In genomic region chr5:55172051-55172899, GRCh38 we compare ENCODE assay signal across 8 cellular contexts. TPM values are rescaled to one million over a fixed set of nuclear protein-coding genes. Genes with fewer than 3 reads are reported as not detected.
A peak's percentile ranks its signal among the peaks of the same experiment; 100 is the strongest.
DNase-seq lines count a peak whose midpoint lies in the region; FAIRE-seq and TF ChIP-seq lines count a peak whose summit lies in the region.

No MANE protein-coding gene starts in this region.

- WGBS in transverse colon (ENCODE audit: low coverage in 1 of 2), 2 donors, result 4 to 7% methylated on average over 13 to 15 of the region's 15 CpGs

- no peak overlapping the region for H3K27ac Mint-ChIP-seq in activated T-helper 1 cell treated with anti-CD3 and anti-CD28 coated beads, Interleukin-12 subunit alpha, Interleukin-12 subunit beta, Interleukin-2, Interleukin-4 antibody, amounts not matched to agents 30 ng/mL and 10 ng/mL and 1 ng/mL, durations not matched to agents 14 hours and 24 hours and 36 hours

- FAIRE-seq in H54 (lab: Jason Lieb, UNC), result peak; percentile 86

- H3K9me3 ChIP-seq in ES-I3 (ENCODE audit: control insufficient read depth, insufficient read depth, low read length), result no peaks in the 10 kb centered on the region
- no peaks in the 10 kb centered on the region for H3K9me3 ChIP-seq in Peyer's patch
- H3K9me3 ChIP-seq in neuron (ENCODE audit: low read length), result no peaks in the 10 kb centered on the region
- H3K9me3 ChIP-seq in transverse colon, result no peaks in the 10 kb centered on the region

- H3K4me3 ChIP-seq in Peyer's patch (peak overlapping the region; percentile 33 to 55 (median 50)), fibroblast of pulmonary artery (replicated peaks; ENCODE audit: low read depth, low read length) (peak overlapping the region; percentile 55), neuron (ENCODE audit: low read length) (peak overlapping the region; percentile 57), transverse colon (peak overlapping the region in 3 of 4 donors; percentile 35 to 56 (median 42))

- H3K4me1 ChIP-seq in ES-I3 (ENCODE audit: insufficient read depth, low read length) (no peaks in the 10 kb centered on the region), Peyer's patch (peaks cover 0 to 30% (median 12%) of the 10 kb centered on the region in 4 donors), neuron (ENCODE audit: insufficient read depth, low read length) (peaks cover 22% of the 10 kb centered on the region), transverse colon (peaks cover 9 to 32% (median 28%) of the 10 kb centered on the region in 4 donors)

- H3K36me3 ChIP-seq in ES-I3 (ENCODE audit: insufficient read depth, low read length), result no peaks in the 10 kb centered on the region; the same call in 1 of the 2 replicates
- H3K36me3 ChIP-seq in Peyer's patch, result no peaks in the 10 kb centered on the region
- no peaks in the 10 kb centered on the region for H3K36me3 ChIP-seq in neuron (ENCODE audit: insufficient read depth, low read length)
- H3K36me3 ChIP-seq in transverse colon, result no peaks in the 10 kb centered on the region

- peak overlapping the region; percentile 41; the same call in 1 of the 2 replicates for H3K9ac ChIP-seq in ES-I3 (ENCODE audit: low read depth, low read length)

- DNase-seq in H54 (ENCODE audit: insufficient read length, low spot score) (peak; percentile 55), LHCN-M2 (ENCODE audit: low read depth) (peak; percentile 84), Peyer's patch (peak in 2 of 3 donors; percentile 38 to 69), fibroblast of pulmonary artery (ENCODE audit: low read depth) (peak; percentile 86), transverse colon (peak; percentile 50)
- DNase-seq in activated T-helper 1 cell treated with anti-CD3 and anti-CD28 coated beads, Interleukin-12 subunit alpha, Interleukin-12 subunit beta, Interleukin-2, Interleukin-4 antibody, amounts not matched to agents 30 ng/mL and 10 ng/mL and 1 ng/mL, durations not matched to agents 14 hours and 24 hours and 36 hours (ENCODE audit: low spot score), result peak; percentile 61

- H3K4me1 Mint-ChIP-seq in activated T-helper 1 cell treated with anti-CD3 and anti-CD28 coated beads, Interleukin-12 subunit alpha, Interleukin-12 subunit beta, Interleukin-2, Interleukin-4 antibody, amounts not matched to agents 30 ng/mL and 10 ng/mL and 1 ng/mL, durations not matched to agents 14 hours and 24 hours and 36 hours (ENCODE audit: low read depth), result peaks cover 46% of the 10 kb centered on the region

- peak overlapping the region; percentile 86 for H3K4me3 Mint-ChIP-seq in activated T-helper 1 cell treated with anti-CD3 and anti-CD28 coated beads, Interleukin-12 subunit alpha, Interleukin-12 subunit beta, Interleukin-2, Interleukin-4 antibody, amounts not matched to agents 30 ng/mL and 10 ng/mL and 1 ng/mL, durations not matched to agents 14 hours and 24 hours and 36 hours

- TF ChIP-seq POLR2A in H54 (IDR thresholded peaks at IDR 0.05; ENCODE audit: low read depth, low read length) (no peak), Peyer's patch (IDR thresholded peaks at IDR 0.05) (no peak), transverse colon (IDR thresholded peaks at IDR 0.05) (no peak)

- H2AFZ ChIP-seq in neuron (ENCODE audit: low read depth, low read length), result peak overlapping the region; percentile 77

- intact Hi-C loops in activated T-helper 1 cell treated with anti-CD3 and anti-CD28 coated beads, Interleukin-12 subunit alpha, Interleukin-12 subunit beta, Interleukin-2, Interleukin-4 antibody, amounts not matched to agents 30 ng/mL and 10 ng/mL and 1 ng/mL, durations not matched to agents 14 hours and 24 hours and 36 hours (cut with micrococcal nuclease), result loop anchor here (1.0 to 10.0 kb wide), 10 partner anchors 61 to 2001 kb away; partner anchors contain the start of genes ARL15, CCNO, PLPP1 and SNX18
- intact Hi-C loops in transverse colon (cut with DNase I; ENCODE audit: low total_unique reads), result loop anchor here (10.0 kb wide), 2 partner anchors 53 to 523 kb away; partner anchors contain the start of gene MCIDAS

- H3K27me3 ChIP-seq in Peyer's patch, result peaks cover 0 to 24% of the 10 kb centered on the region in 2 donors
- H3K27me3 ChIP-seq in neuron (ENCODE audit: insufficient read depth, low read length), result peaks cover 26% of the 10 kb centered on the region
- H3K27me3 ChIP-seq in transverse colon, result peaks cover 71% of the 10 kb centered on the region

- peaks cover 78% of the 10 kb centered on the region for H3K27me3 Mint-ChIP-seq in activated T-helper 1 cell treated with anti-CD3 and anti-CD28 coated beads, Interleukin-12 subunit alpha, Interleukin-12 subunit beta, Interleukin-2, Interleukin-4 antibody, amounts not matched to agents 30 ng/mL and 10 ng/mL and 1 ng/mL, durations not matched to agents 14 hours and 24 hours and 36 hours (ENCODE audit: insufficient read depth)

- in situ Hi-C loops in transverse colon (cut with MboI; ENCODE audit: low pct_ligation_motif_present in 1 of 4, low pct_unique_long_range_greater_than_20kb in 1 of 4, low sequenced_read_pairs in 3 of 4), result loop anchor here (10.0 to 25.0 kb wide), 4 partner anchors 53 to 660 kb away; partner anchors contain the start of genes SNX18 (in 3 of the 4), CCNO (in 2 of the 4), MCIDAS (in 1 of the 4) and SLC38A9 (in 1 of the 4)

- H3K9me3 Mint-ChIP-seq in activated T-helper 1 cell treated with anti-CD3 and anti-CD28 coated beads, Interleukin-12 subunit alpha, Interleukin-12 subunit beta, Interleukin-2, Interleukin-4 antibody, amounts not matched to agents 30 ng/mL and 10 ng/mL and 1 ng/mL, durations not matched to agents 14 hours and 24 hours and 36 hours, result no peaks in the 10 kb centered on the region

- no peak for TF ChIP-seq EP300 in transverse colon (IDR thresholded peaks at IDR 0.05; ENCODE audit: low read depth)

- H3K36me3 Mint-ChIP-seq in activated T-helper 1 cell treated with anti-CD3 and anti-CD28 coated beads, Interleukin-12 subunit alpha, Interleukin-12 subunit beta, Interleukin-2, Interleukin-4 antibody, amounts not matched to agents 30 ng/mL and 10 ng/mL and 1 ng/mL, durations not matched to agents 14 hours and 24 hours and 36 hours (ENCODE audit: low read depth), result peaks cover 2% of the 10 kb centered on the region

- H3K27ac ChIP-seq in Peyer's patch (no peak overlapping the region), transverse colon (peak overlapping the region in 1 of 4 donors; percentile 43)

- TF ChIP-seq CTCF in Peyer's patch (IDR thresholded peaks at IDR 0.05) (peak; percentile 52 to 91 (median 84)), fibroblast of pulmonary artery (IDR thresholded peaks at IDR 0.05; ENCODE audit: low read length, missing control alignments) (peak; percentile 89), transverse colon (IDR thresholded peaks at IDR 0.05) (peak; percentile 77 to 87 (median 82))

RNA-seq across cellular contexts. Expression of gene CDC20B, which starts 0.7 kb away (rescaled TPM):
- total RNA-seq in LHCN-M2 (2014; rRNA removed), result not detected in 2 replicates
- polyA plus RNA-seq in LHCN-M2 (2012), result not detected
- not detected for total RNA-seq in Peyer's patch
- total RNA-seq in activated T-helper 1 cell treated with anti-CD3 and anti-CD28 coated beads, Interleukin-12 subunit alpha, Interleukin-12 subunit beta, Interleukin-2, Interleukin-4 antibody, amounts not matched to agents 30 ng/mL and 10 ng/mL and 1 ng/mL, durations not matched to agents 14 hours and 24 hours and 36 hours, result not detected in 2 replicates
- not detected for total RNA-seq in transverse colon

RNA-seq across cellular contexts. Expression of gene GPX8, which starts 12.3 kb away (rescaled TPM):
- total RNA-seq in LHCN-M2 (2014; rRNA removed), result 129 and 135 TPM in 2 replicates
- polyA plus RNA-seq in LHCN-M2 (2012), result 64.7 TPM
- 1 to 10 TPM in 3 of 4 donors, under 1 TPM in 1; 0.88 to 5.8 (median 1.3) TPM for total RNA-seq in Peyer's patch
- not detected in 2 replicates for total RNA-seq in activated T-helper 1 cell treated with anti-CD3 and anti-CD28 coated beads, Interleukin-12 subunit alpha, Interleukin-12 subunit beta, Interleukin-2, Interleukin-4 antibody, amounts not matched to agents 30 ng/mL and 10 ng/mL and 1 ng/mL, durations not matched to agents 14 hours and 24 hours and 36 hours
- total RNA-seq in transverse colon, result 1 to 10 TPM in 3 of 4 donors, not detected in 1; 2.7 to 4.0 (median 3.5) TPM

RNA-seq across cellular contexts. Expression of gene MCIDAS, which starts 54.8 kb away (rescaled TPM):
- total RNA-seq in LHCN-M2 (2014; rRNA removed) (0.29 and 0.38 TPM in 2 replicates), Peyer's patch (not detected), transverse colon (under 1 TPM in 1 of 4 donors, not detected in 3; 0.95 TPM)
- polyA plus RNA-seq in LHCN-M2 (2012), result not detected
- 0.10 TPM in 1 of 2 replicates, not detected in the other for total RNA-seq in activated T-helper 1 cell treated with anti-CD3 and anti-CD28 coated beads, Interleukin-12 subunit alpha, Interleukin-12 subunit beta, Interleukin-2, Interleukin-4 antibody, amounts not matched to agents 30 ng/mL and 10 ng/mL and 1 ng/mL, durations not matched to agents 14 hours and 24 hours and 36 hours

Comparison
In these comparisons a context has a peak if more than half of its experiments do, and no peak if none do; other contexts are left out.
1. RNA of gene GPX8, which starts 12.3 kb away (total RNA-seq): 129 to 135 TPM in LHCN-M2; 2.7 to 4.0 TPM in transverse colon, 0.88 to 5.8 TPM in Peyer's patch and not detected in activated T-helper 1 cell treated with anti-CD3 and anti-CD28 coated beads, Interleukin-12 subunit alpha, Interleukin-12 subunit beta, Interleukin-2, Interleukin-4 antibody, amounts not matched to agents 30 ng/mL and 10 ng/mL and 1 ng/mL, durations not matched to agents 14 hours and 24 hours and 36 hours; every median in the first group is over 10 times any median in the second.
2. Peak in every context shown above with its lines, with median percentiles within 50 percentile points of each other: DNase-seq, H3K4me3 ChIP-seq and CTCF ChIP-seq.